In genomic region chr2:127479219-127479825, GRCh38 we compare ENCODE assay signal across 8 cellular contexts.
DNase-seq lines count a peak whose midpoint lies in the region; ATAC-seq, FAIRE-seq and TF ChIP-seq lines count a peak whose summit lies in the region.

No MANE protein-coding gene starts in this region.

- peak; percentile 82 for TF ChIP-seq CTCF in AG10803 (conservative IDR thresholded peaks at IDR 0.05; ENCODE audit: low read length)
- TF ChIP-seq CTCF in WERI-Rb-1 (IDR thresholded peaks at IDR 0.05; ENCODE audit: low read depth, low read length), result peak; percentile 61
- TF ChIP-seq CTCF in retinal pigment epithelial cell (conservative IDR thresholded peaks at IDR 0.05; ENCODE audit: low read depth, low read length), result peak; percentile 71

- ATAC-seq in HG03139 (IDR thresholded peaks at IDR 0.05; ENCODE audit: unreplicated experiment), result no peak

- peaks cover 38% of the 10 kb centered on the region for H3K36me3 ChIP-seq in WERI-Rb-1

- no peak overlapping the region for H3K27ac ChIP-seq in WERI-Rb-1

- H3K4me3 ChIP-seq in AG10803 (ENCODE audit: low read length), result no peak overlapping the region
- H3K4me3 ChIP-seq in WERI-Rb-1 (ENCODE audit: low read depth, low read length), result no peak overlapping the region
- H3K4me3 ChIP-seq in retinal pigment epithelial cell (ENCODE audit: low read length), result no peak overlapping the region

- H3K9me3 ChIP-seq in WERI-Rb-1 (ENCODE audit: severe bottlenecking), result no peaks in the 10 kb centered on the region

- H3K27me3 ChIP-seq in WERI-Rb-1 (ENCODE audit: insufficient read depth, low read depth, severe bottlenecking), result no peaks in the 10 kb centered on the region

- DNase-seq in AG10803 (ENCODE audit: low read depth), result peak; percentile 68
- peak; percentile 15 for DNase-seq in GM18507 (ENCODE audit: extremely low spot score, insufficient read length, low read depth)
- peak; percentile 73 for DNase-seq in NCI-H1694 treated with DMSO at 0.1 percent for 48 hours (lab: John Stamatoyannopoulos, UW)
- no peak for DNase-seq in WERI-Rb-1
- DNase-seq in glomerular visceral epithelial cell (ENCODE audit: extremely low spot score), result peak; percentile 60
- peak; percentile 35 for DNase-seq in retinal pigment epithelial cell (ENCODE audit: low read depth)
- no peak for DNase-seq in T-helper 9 cell

- peak; percentile 74 for FAIRE-seq in GM18507 (lab: Jason Lieb, UNC)

Comparison
In these comparisons a context has a peak if more than half of its experiments do, and no peak if none do; other contexts are left out.
1. DNase-seq: peak in AG10803 (single experiment), GM18507 (single experiment), NCI-H1694 treated with DMSO at 0.1 percent for 48 hours (single experiment), glomerular visceral epithelial cell (single experiment) and retinal pigment epithelial cell (single experiment); none in WERI-Rb-1 (single experiment) and T-helper 9 cell (single experiment).
2. Peak in every context shown above with its lines, with median percentiles within 50 percentile points of each other: CTCF ChIP-seq.